In genomic region chr2:173311844-173312606, GRCh38 we compare ENCODE assay signal across 14 cellular contexts. TPM values are rescaled to one million over a fixed set of nuclear protein-coding genes. Genes with fewer than 3 reads are reported as not detected.
DNase-seq lines count a peak whose midpoint lies in the region; ATAC-seq, FAIRE-seq and TF ChIP-seq lines count a peak whose summit lies in the region.
"Had no signal": no experiment of that assay in that cellular context is flagged by ENCODE, and none has a peak within 500 bp of the region (broad histone marks: within the 10 kb centered on the region; RNA-seq: fewer than 3 reads in every experiment).

No MANE protein-coding gene starts in this region.

- H2AFZ ChIP-seq in OCI-LY7 (ENCODE audit: low read length), result no peak overlapping the region
- H2AFZ ChIP-seq: GM23248 had no signal

- no peak overlapping the region for H3K4me3 ChIP-seq in OCI-LY7 (ENCODE audit: low read depth, low read length, poor library complexity, severe bottlenecking)
- H3K4me3 ChIP-seq in duodenal mucosa (ENCODE audit: low read depth in 1 of 2, low read length in 2 of 2), result peak overlapping the region; percentile 10 to 53
- no peak overlapping the region for H3K4me3 ChIP-seq in small intestine (ENCODE audit: low read depth in 1 of 2, low read length in 2 of 2)
- H3K4me3 ChIP-seq in heart right ventricle, result no peak overlapping the region
- H3K4me3 ChIP-seq: GM23248 had no signal

- H3K27ac ChIP-seq in OCI-LY7 (ENCODE audit: low read depth, low read length, poor library complexity, severe bottlenecking) (no peak overlapping the region), duodenal mucosa (ENCODE audit: low read depth, low read length) (no peak overlapping the region), small intestine (ENCODE audit: low read depth in 1 of 2, low read length in 1 of 2) (peak overlapping the region; percentile 30 to 44), heart right ventricle (no peak overlapping the region)
- H3K27ac ChIP-seq: GM23248 had no signal

- no peak for ATAC-seq in heart right ventricle
- ATAC-seq in GM21515 (IDR thresholded peaks at IDR 0.05; ENCODE audit: unreplicated experiment), result no peak
- ATAC-seq in HG02759 (IDR thresholded peaks at IDR 0.05; ENCODE audit: unreplicated experiment), result no peak
- ATAC-seq: CD8-positive, alpha-beta T cell had no signal

- TF ChIP-seq CTCF in OCI-LY7 (conservative IDR thresholded peaks at IDR 0.05; ENCODE audit: low read length) (peak; percentile 36), heart right ventricle (IDR thresholded peaks at IDR 0.05) (no peak)

- DNase-seq in HT-29 (ENCODE audit: low spot score), result peak; percentile 80
- no peak for DNase-seq in OCI-LY7 (ENCODE audit: low spot score)
- peak; percentile 69 for DNase-seq in small intestine
- no peak for DNase-seq in NOMO-1 treated with dmso at 0.1 percent for 144 hours (lab: John Stamatoyannopoulos, UW; ENCODE audit: unreplicated experiment)
- no peak for DNase-seq in heart right ventricle
- DNase-seq: CD8-positive, alpha-beta T cell; COR-L47; DMS53; GF-D8; GM23248; H7 had no signal

- no peaks in the 10 kb centered on the region for H3K27me3 ChIP-seq in duodenal mucosa (ENCODE audit: control insufficient read depth in 1 of 2, insufficient read depth in 2 of 2, low read length in 2 of 2)
- H3K27me3 ChIP-seq in small intestine (ENCODE audit: control insufficient read depth in 2 of 2, insufficient read depth in 2 of 2, low read length in 2 of 2), result no peaks in the 10 kb centered on the region
- H3K27me3 ChIP-seq in heart right ventricle, result no peaks in the 10 kb centered on the region

- H3K9me3 ChIP-seq in OCI-LY7 (ENCODE audit: low read length), result no peaks in the 10 kb centered on the region
- peaks cover 4 to 5% of the 10 kb centered on the region in 2 donors for H3K9me3 ChIP-seq in duodenal mucosa (ENCODE audit: control insufficient read depth in 1 of 2, low read length in 2 of 2)
- H3K9me3 ChIP-seq in small intestine (ENCODE audit: control insufficient read depth, low read depth), result no peaks in the 10 kb centered on the region
- H3K9me3 ChIP-seq in heart right ventricle, result peaks cover 0 to 12% (median 0%) of the 10 kb centered on the region in 11 donors

- no peaks in the 10 kb centered on the region for H3K9me2 ChIP-seq in OCI-LY7 (ENCODE audit: insufficient read depth, low read length)

- H3K4me1 ChIP-seq in OCI-LY7 (ENCODE audit: insufficient read depth, low read length, poor library complexity, severe bottlenecking) (peaks cover 9% of the 10 kb centered on the region), duodenal mucosa (ENCODE audit: control insufficient read depth in 1 of 2, insufficient read depth in 2 of 2, low read length in 2 of 2) (peaks cover 0 to 8% of the 10 kb centered on the region in 2 donors), small intestine (ENCODE audit: control insufficient read depth in 2 of 2, insufficient read depth in 1 of 2, low read depth in 1 of 2, low read length in 1 of 2) (peaks cover 0 to 2% of the 10 kb centered on the region in 2 donors), heart right ventricle (no peaks in the 10 kb centered on the region)

- 23 to 68% (median 33%) methylated on average over 9 of the region's 9 CpGs for WGBS in small intestine, 3 donors
- 88 to 92% methylated on average over 9 of the region's 9 CpGs for WGBS in heart right ventricle, 2 donors

- POLR2A ChIA-PET in OCI-LY7 (lab: Charles Lee), result interaction anchor here (0.5 kb wide), 1 partner anchor 13 kb away, joined by 3 read pairs; no protein-coding TSS in a partner anchor

- peak; percentile 44 for FAIRE-seq in small intestine (lab: Jason Lieb, UNC)

- intact Hi-C loops in OCI-LY7 (cut with micrococcal nuclease; ENCODE audit: unreplicated experiment) (no loop called here), heart right ventricle (cut with DNase I) (no loop called here)

- no peak overlapping the region for H3K4me2 ChIP-seq in OCI-LY7 (ENCODE audit: low read length)

- H4K20me1 ChIP-seq in OCI-LY7 (ENCODE audit: insufficient read depth, low read length), result no peaks in the 10 kb centered on the region

- H3K79me2 ChIP-seq in OCI-LY7 (ENCODE audit: insufficient read depth, low read depth, low read length), result no peaks in the 10 kb centered on the region

- no peak overlapping the region for H3K9ac ChIP-seq in duodenal mucosa (ENCODE audit: low read depth in 1 of 2, low read length in 2 of 2)
- H3K9ac ChIP-seq: GM23248 had no signal

- BruUV-seq in OCI-LY7 (replicated peaks; lab: Mats Ljungman, UMichigan), result no TSS peak

- CTCF ChIA-PET in OCI-LY7 (lab: Charles Lee; ENCODE audit: unreplicated experiment), result no interaction called here

- H3K36me3 ChIP-seq in OCI-LY7 (ENCODE audit: insufficient read depth, low read length), result no peaks in the 10 kb centered on the region
- no peaks in the 10 kb centered on the region for H3K36me3 ChIP-seq in duodenal mucosa (ENCODE audit: control insufficient read depth in 1 of 2, insufficient read depth in 2 of 2, low read length in 2 of 2)
- no peaks in the 10 kb centered on the region for H3K36me3 ChIP-seq in small intestine (ENCODE audit: control insufficient read depth in 2 of 2, insufficient read depth in 2 of 2, low read length in 2 of 2)
- H3K36me3 ChIP-seq in heart right ventricle, result no peaks in the 10 kb centered on the region

RNA-seq across cellular contexts. Expression of gene CDCA7, which starts 42.6 kb away (rescaled TPM):
- total RNA-seq in HT-29 (2014; rRNA removed; shearing (Covaris generic)), result 48.2 and 55.4 TPM in 2 replicates
- total RNA-seq in OCI-LY7 (2014; rRNA removed; shearing (Covaris generic)), result 98.2 and 140 TPM in 2 replicates
- total RNA-seq in OCI-LY7 (2022), result 170 and 193 TPM in 2 replicates
- 10 to 100 TPM in 1 of 3 donors, 1 to 10 TPM in 2; 4.7 to 51.6 (median 5.1) TPM for polyA plus RNA-seq in small intestine
- total RNA-seq in heart right ventricle, result 1 to 10 TPM in 5 of 10 donors, under 1 TPM in 5; 0.59 to 1.6 (median 1.0) TPM
- polyA plus RNA-seq in heart right ventricle, result 1 to 10 TPM in 1 of 2 donors, under 1 TPM in 1; 0.33 to 1.8 TPM

Comparison
In these comparisons a context has a peak if more than half of its experiments do, and no peak if none do; other contexts are left out.
1. DNase-seq: peak in HT-29 (single experiment) and small intestine (single experiment); none in OCI-LY7 (single experiment), NOMO-1 treated with dmso at 0.1 percent for 144 hours (single experiment) and heart right ventricle (0 of 2).
2. H3K27ac ChIP-seq: peak in small intestine (2 of 2); none in OCI-LY7 (single experiment), duodenal mucosa (single experiment) and heart right ventricle (0 of 10).
3. H3K4me3 ChIP-seq: peak in duodenal mucosa (2 of 2); none in OCI-LY7 (single experiment), small intestine (0 of 2) and heart right ventricle (0 of 10).
4. RNA of gene CDCA7, which starts 42.6 kb away (total RNA-seq): 98.2 to 193 TPM in OCI-LY7 and 48.2 to 55.4 TPM in HT-29; 0.59 to 1.6 TPM in heart right ventricle; every median in the first group is over 10 times any median in the second.